In the genomic region with DNA sequence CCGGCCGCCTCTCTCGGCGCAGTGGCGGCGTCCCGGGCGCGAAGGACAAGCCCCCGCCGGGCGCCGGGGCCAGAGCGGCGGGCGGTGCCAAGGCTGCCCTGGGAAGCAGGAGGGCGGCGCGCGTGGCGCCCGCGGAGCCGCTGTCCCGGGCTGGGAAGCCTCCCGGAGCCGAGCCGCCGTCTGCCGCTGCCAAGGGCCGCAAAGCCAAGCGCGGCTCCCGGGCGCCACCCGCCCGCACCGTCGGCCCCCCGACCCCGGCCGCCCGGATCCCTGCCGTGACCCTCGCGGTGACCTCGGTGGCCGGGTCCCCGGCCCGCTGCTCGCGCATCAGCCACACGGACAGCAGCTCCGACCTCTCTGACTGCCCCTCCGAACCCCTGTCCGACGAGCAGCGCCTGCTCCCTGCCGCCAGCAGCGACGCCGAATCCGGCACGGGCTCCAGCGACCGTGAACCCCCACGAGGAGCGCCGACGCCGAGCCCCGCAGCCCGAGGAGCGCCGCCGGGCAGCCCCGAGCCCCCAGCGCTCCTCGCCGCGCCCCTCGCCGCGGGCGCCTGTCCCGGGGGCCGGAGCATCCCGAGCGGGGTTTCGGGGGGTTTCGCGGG, we compare ENCODE assay signal across 7 cellular contexts. TPM values are rescaled to one million over a fixed set of nuclear protein-coding genes. Genes with fewer than 3 reads are reported as not detected.
DNase-seq lines count a peak whose midpoint lies in the region; ATAC-seq and TF ChIP-seq lines count a peak whose summit lies in the region.

No MANE protein-coding gene starts in this region.

- TF ChIP-seq POLR2A in GM18505 (IDR thresholded peaks at IDR 0.05; ENCODE audit: borderline replicate concordance, extremely low read depth, insufficient read depth, insufficient read length): no peak

- no peak overlapping the region for H3K27ac ChIP-seq in iPS-18a (ENCODE audit: low read length)

- peak overlapping the region; percentile 80 for H3K4me3 Mint-ChIP-seq in stimulated activated effector memory CD8-positive, alpha-beta T cell treated with anti-CD3 and anti-CD28 coated beads, Interleukin-12 subunit alpha, Interleukin-12 subunit beta, amount 100 ng/mL, for 72 hours

- peaks cover 18% of the 10 kb centered on the region for H3K4me1 Mint-ChIP-seq in stimulated activated effector memory CD8-positive, alpha-beta T cell treated with anti-CD3 and anti-CD28 coated beads, Interleukin-12 subunit alpha, Interleukin-12 subunit beta, amount 100 ng/mL, for 72 hours

- H3K36me3 Mint-ChIP-seq in stimulated activated effector memory CD8-positive, alpha-beta T cell treated with anti-CD3 and anti-CD28 coated beads, Interleukin-12 subunit alpha, Interleukin-12 subunit beta, amount 100 ng/mL, for 72 hours: peaks cover 11% of the 10 kb centered on the region

- H3K9ac ChIP-seq in adipocyte (ENCODE audit: low read length) (peak overlapping the region; percentile 79), iPS-18a (ENCODE audit: low read length) (peak overlapping the region; percentile 68)

- peaks cover 33% of the 10 kb centered on the region for H3K4me1 ChIP-seq in adipocyte (ENCODE audit: control insufficient read depth, insufficient read depth, low read length)
- H3K4me1 ChIP-seq in iPS-18a (ENCODE audit: control insufficient read depth, low read depth, low read length): peaks cover 26% of the 10 kb centered on the region

- H3K4me3 ChIP-seq in adipocyte (ENCODE audit: low read length) (peak overlapping the region; percentile 89), iPS-18a (ENCODE audit: low read length) (peak overlapping the region; percentile 77)

- H3K36me3 ChIP-seq in adipocyte (ENCODE audit: control insufficient read depth, insufficient read depth, low read length, severe bottlenecking) (no peaks in the 10 kb centered on the region), iPS-18a (ENCODE audit: control insufficient read depth, low read depth, low read length) (no peaks in the 10 kb centered on the region)

- DNase-seq in adipocyte (ENCODE audit: low read depth) (peak; percentile 63), sciatic nerve (ENCODE audit: low spot score) (no peak)
- peak in 1 of 2 donors; percentile 58 for DNase-seq in stimulated activated effector memory CD8-positive, alpha-beta T cell treated with anti-CD3 and anti-CD28 coated beads, Interleukin-12 subunit alpha, Interleukin-12 subunit beta, amount 100 ng/mL, for 72 hours (ENCODE audit: low spot score in 2 of 2)

- H3K9me3 ChIP-seq in adipocyte (ENCODE audit: control insufficient read depth, low read length) (no peaks in the 10 kb centered on the region), iPS-18a (ENCODE audit: control insufficient read depth, low read depth, low read length) (no peaks in the 10 kb centered on the region)

- ATAC-seq in GM18505 (IDR thresholded peaks at IDR 0.05; ENCODE audit: unreplicated experiment) (peak; percentile 15), HG03354 (IDR thresholded peaks at IDR 0.05; ENCODE audit: poor library complexity, severe bottlenecking, unreplicated experiment) (peak; percentile 7), sciatic nerve (no peak), HG02571 (IDR thresholded peaks at IDR 0.05; ENCODE audit: unreplicated experiment) (no peak)
- no peak for ATAC-seq in stimulated activated effector memory CD8-positive, alpha-beta T cell treated with anti-CD3 and anti-CD28 coated beads, Interleukin-12 subunit alpha, Interleukin-12 subunit beta, amount 100 ng/mL, for 72 hours

- intact Hi-C loops in sciatic nerve (cut with DNase I): no loop called here

- no peaks in the 10 kb centered on the region for H3K9me3 Mint-ChIP-seq in stimulated activated effector memory CD8-positive, alpha-beta T cell treated with anti-CD3 and anti-CD28 coated beads, Interleukin-12 subunit alpha, Interleukin-12 subunit beta, amount 100 ng/mL, for 72 hours

- no peak overlapping the region for H3K27ac Mint-ChIP-seq in stimulated activated effector memory CD8-positive, alpha-beta T cell treated with anti-CD3 and anti-CD28 coated beads, Interleukin-12 subunit alpha, Interleukin-12 subunit beta, amount 100 ng/mL, for 72 hours

- H3K27me3 ChIP-seq in adipocyte (replicated peaks; ENCODE audit: control insufficient read depth, insufficient read depth, low read length): no peaks in the 10 kb centered on the region
- peaks cover 42% of the 10 kb centered on the region for H3K27me3 ChIP-seq in iPS-18a (ENCODE audit: control insufficient read depth, insufficient read depth, low read length)

RNA-seq across cellular contexts. Expression of gene MTCL1, which starts 0.7 kb away (rescaled TPM):
- total RNA-seq in sciatic nerve: 14.6 TPM

Comparison
In these comparisons a context has a peak if more than half of its experiments do, and no peak if none do; other contexts are left out.
1. ATAC-seq: peak in GM18505 (single experiment) and HG03354 (single experiment); none in stimulated activated effector memory CD8-positive, alpha-beta T cell treated with anti-CD3 and anti-CD28 coated beads, Interleukin-12 subunit alpha, Interleukin-12 subunit beta, amount 100 ng/mL, for 72 hours (single experiment), sciatic nerve (single experiment) and HG02571 (single experiment).